8 cellular contexts compared by ENCODE assay signal in the genomic region with DNA sequence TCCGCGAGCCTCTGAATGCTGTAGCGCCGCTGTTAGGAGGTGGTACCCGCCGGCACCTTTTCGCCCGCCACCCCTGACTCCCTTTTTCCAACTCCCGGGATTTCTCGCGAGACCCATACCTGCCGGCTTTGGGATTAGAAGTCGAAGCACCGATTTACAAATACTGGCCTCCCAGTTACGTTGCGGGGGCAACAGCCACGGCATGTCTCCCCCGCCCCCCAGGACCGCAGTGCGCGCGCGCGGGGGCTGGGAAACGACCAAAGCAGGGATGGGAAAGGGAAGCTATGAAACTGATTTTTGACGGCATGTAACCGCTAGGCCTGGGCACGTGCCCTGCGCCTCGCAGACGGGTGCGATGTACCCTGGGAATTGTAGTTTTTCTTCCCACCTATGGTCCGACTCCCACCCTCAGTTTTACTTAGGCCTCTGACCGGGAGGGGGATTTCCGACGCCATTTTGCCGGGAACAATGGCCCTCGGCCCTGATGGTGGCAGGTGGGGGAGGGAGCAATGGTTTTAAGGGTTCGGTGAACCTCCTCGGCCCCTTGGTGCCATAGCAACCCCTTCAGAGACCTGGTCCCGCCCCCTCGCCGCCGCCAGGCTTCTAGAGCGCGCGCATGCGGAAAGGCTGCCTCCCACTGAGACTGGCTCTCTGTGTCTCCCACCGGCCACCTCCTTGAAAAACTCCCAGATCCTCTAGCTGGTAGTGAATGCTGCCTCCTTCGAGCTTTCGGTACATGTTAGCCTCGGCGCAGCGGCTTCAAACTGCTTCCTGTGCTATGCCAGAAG. TPM values are rescaled to one million over a fixed set of nuclear protein-coding genes. Genes with fewer than 3 reads are reported as not detected.
DNase-seq lines count a peak whose midpoint lies in the region; ATAC-seq, FAIRE-seq and TF ChIP-seq lines count a peak whose summit lies in the region.

No MANE protein-coding gene starts in this region.

- DNase-seq in EL: peak; percentile 1
- DNase-seq in NCI-H1092 treated with DMSO at 0.1 percent for 48 hours (lab: John Stamatoyannopoulos, UW): peak; percentile 98
- DNase-seq in cerebellum (ENCODE audit: low spot score): peak; percentile 41
- peak; percentile 84 for DNase-seq in kidney
- DNase-seq in stimulated activated CD4-positive, alpha-beta T cell treated with anti-CD3 and anti-CD28 coated beads, Interleukin-12 subunit alpha, Interleukin-12 subunit beta, amount 100 ng/mL, for 48 hours (ENCODE audit: low read depth in 2 of 3, low spot score in 1 of 3): peak; percentile 13 to 24 (median 16)

- H3K4me1 ChIP-seq in kidney (ENCODE audit: control insufficient read depth in 1 of 2, insufficient read depth in 1 of 2, low read depth in 1 of 2, low read length in 2 of 2): no peaks in the 10 kb centered on the region

- FAIRE-seq in kidney (lab: Jason Lieb, UNC): no peak

- H3K4me3 ChIP-seq in WI38 (ENCODE audit: low read depth, low read length) (peak overlapping the region; percentile 23; the same call in 1 of the 2 replicates), kidney (ENCODE audit: low read length in 2 of 2) (peak overlapping the region; percentile 41 to 70)

- H3K36me3 ChIP-seq in kidney (ENCODE audit: control insufficient read depth in 1 of 2, insufficient read depth in 2 of 2, low read length in 2 of 2): no peaks in the 10 kb centered on the region

- peak overlapping the region; percentile 71 to 75 for H3K27ac ChIP-seq in kidney (ENCODE audit: low read depth in 2 of 2, low read length in 2 of 2)

- no peaks in the 10 kb centered on the region for H3K9me3 ChIP-seq in kidney (ENCODE audit: control insufficient read depth in 1 of 2, low read length in 2 of 2)

- no peak for TF ChIP-seq CTCF in WI38 (IDR thresholded peaks at IDR 0.05; ENCODE audit: low read depth, low read length)
- TF ChIP-seq CTCF in kidney (IDR thresholded peaks at IDR 0.05; ENCODE audit: borderline replicate concordance, extremely low read depth, insufficient read depth): no peak

- intact Hi-C loops in kidney (cut with DNase I): no loop called here

- H3K9ac ChIP-seq in kidney (ENCODE audit: low read length in 2 of 2): peak overlapping the region in 1 of 2 donors; percentile 34

- ATAC-seq in HG02840 (IDR thresholded peaks at IDR 0.05; ENCODE audit: low FRiP score, unreplicated experiment): no peak
- no peak for ATAC-seq in HG02970 (IDR thresholded peaks at IDR 0.05; ENCODE audit: low FRiP score, unreplicated experiment)

RNA-seq across cellular contexts. Expression of a gene that starts 0.8 kb away (rescaled TPM):
- total RNA-seq in cerebellum (40.2 TPM), kidney (5.6 TPM)
- 0.75 TPM for polyA plus RNA-seq in kidney (ENCODE audit: insufficient read depth, low read depth, low replicate concordance)

Comparison
In these comparisons a context has a peak if more than half of its experiments do, and no peak if none do; other contexts are left out.
1. DNase-seq: peak in every context shown above with its lines; median percentile 98 in NCI-H1092 treated with DMSO at 0.1 percent for 48 hours; 84 in kidney; 41 in cerebellum; 16 in stimulated activated CD4-positive, alpha-beta T cell treated with anti-CD3 and anti-CD28 coated beads, Interleukin-12 subunit alpha, Interleukin-12 subunit beta, amount 100 ng/mL, for 48 hours; 1 in EL.